In genomic region chr1:30684881-30685795, GRCh38 we compare ENCODE assay signal across 9 cellular contexts. TPM values are rescaled to one million over a fixed set of nuclear protein-coding genes. Genes with fewer than 3 reads are reported as not detected.
A peak's percentile ranks its signal among the peaks of the same experiment; 100 is the strongest.
DNase-seq lines count a peak whose midpoint lies in the region; ATAC-seq, FAIRE-seq and TF ChIP-seq lines count a peak whose summit lies in the region.
"Had no signal": no experiment of that assay in that cellular context is flagged by ENCODE, and none has a peak within 500 bp of the region (broad histone marks: within the 10 kb centered on the region; RNA-seq: fewer than 3 reads in every experiment).

No MANE protein-coding gene starts in this region.

- peaks cover 0 to 5% of the 10 kb centered on the region in 2 donors for H3K4me1 Mint-ChIP-seq in natural killer cell treated with Interleukin-12 subunit alpha and Interleukin-12 subunit beta and Interleukin-15 and Interleukin-18, amount 100 ng/mL, for 72 hours (ENCODE audit: low read depth in 2 of 2)

- peaks cover 36 to 41% of the 10 kb centered on the region in 2 donors for H3K27me3 Mint-ChIP-seq in natural killer cell treated with Interleukin-12 subunit alpha and Interleukin-12 subunit beta and Interleukin-15 and Interleukin-18, amount 100 ng/mL, for 72 hours

- DNase-seq in ELF-1 (ENCODE audit: low read depth, low spot score) (peak; percentile 96), NCI-H748 (lab: John Stamatoyannopoulos, UW; ENCODE audit: unreplicated experiment) (peak; percentile 97), ecto neural progenitor cell (ENCODE audit: low spot score) (peak; percentile 98), hippocampal formation (lab: John Stamatoyannopoulos, UW) (no peak), D721Med (ENCODE audit: insufficient read length, low spot score) (no peak), COLO829 (ENCODE audit: low spot score) (no peak)
- DNase-seq in natural killer cell treated with Interleukin-12 subunit alpha and Interleukin-12 subunit beta and Interleukin-15 and Interleukin-18, amount 100 ng/mL, for 72 hours (ENCODE audit: low spot score): no peak

- no peak overlapping the region for H3K4me3 Mint-ChIP-seq in natural killer cell treated with Interleukin-12 subunit alpha and Interleukin-12 subunit beta and Interleukin-15 and Interleukin-18, amount 100 ng/mL, for 72 hours

- no peak for FAIRE-seq in D721Med (lab: Jason Lieb, UNC)
- FAIRE-seq: TTC549 had no signal

- no peak for TF ChIP-seq CTCF in D721Med (IDR thresholded peaks at IDR 0.05; ENCODE audit: insufficient read depth, missing control alignments)

- H3K36me3 Mint-ChIP-seq in natural killer cell treated with Interleukin-12 subunit alpha and Interleukin-12 subunit beta and Interleukin-15 and Interleukin-18, amount 100 ng/mL, for 72 hours: no peaks in the 10 kb centered on the region

- no peaks in the 10 kb centered on the region for H3K9me3 Mint-ChIP-seq in natural killer cell treated with Interleukin-12 subunit alpha and Interleukin-12 subunit beta and Interleukin-15 and Interleukin-18, amount 100 ng/mL, for 72 hours

- H3K27ac Mint-ChIP-seq in natural killer cell treated with Interleukin-12 subunit alpha and Interleukin-12 subunit beta and Interleukin-15 and Interleukin-18, amount 100 ng/mL, for 72 hours: no peak overlapping the region

- ATAC-seq in natural killer cell treated with Interleukin-12 subunit alpha and Interleukin-12 subunit beta and Interleukin-15 and Interleukin-18, amount 100 ng/mL, for 72 hours: peak; percentile 66 to 75
- ATAC-seq in GM21528 (IDR thresholded peaks at IDR 0.05; ENCODE audit: low FRiP score, unreplicated experiment): no peak

RNA-seq across cellular contexts. Expression of gene MATN1, which starts 38.2 kb away (rescaled TPM):
- 1 to 10 TPM in 1 of 2 donors, under 1 TPM in 1; 0.31 to 1.1 TPM for total RNA-seq in natural killer cell treated with Interleukin-12 subunit alpha and Interleukin-12 subunit beta and Interleukin-15 and Interleukin-18, amount 100 ng/mL, for 72 hours

Comparison
In these comparisons a context has a peak if more than half of its experiments do, and no peak if none do; other contexts are left out.
1. DNase-seq: peak in ELF-1 (single experiment), NCI-H748 (single experiment) and ecto neural progenitor cell (single experiment); none in natural killer cell treated with Interleukin-12 subunit alpha and Interleukin-12 subunit beta and Interleukin-15 and Interleukin-18, amount 100 ng/mL, for 72 hours (single experiment), hippocampal formation (0 of 2), D721Med (single experiment) and COLO829 (single experiment).